20 cellular contexts compared by ENCODE assay signal in the genomic region with DNA sequence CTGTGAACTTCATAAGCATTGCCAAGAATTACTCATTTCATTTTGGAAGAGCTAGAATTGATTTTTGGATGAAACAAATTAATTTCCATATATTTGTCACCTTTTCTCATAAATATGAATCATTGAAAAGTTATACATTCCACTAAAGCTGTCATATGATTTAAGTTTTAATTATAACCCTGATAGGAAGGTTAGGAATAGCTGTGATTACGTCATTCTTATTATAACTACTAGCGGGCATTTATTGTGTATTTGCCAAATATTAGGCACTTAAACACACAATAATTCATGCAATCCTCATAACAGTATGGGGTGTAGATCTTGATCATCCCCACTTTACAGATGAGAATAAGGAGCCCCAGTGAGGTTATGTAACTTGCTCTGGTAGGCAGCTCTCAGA.
A peak's percentile ranks its signal among the peaks of the same experiment; 100 is the strongest.
DNase-seq lines count a peak whose midpoint lies in the region; ATAC-seq, FAIRE-seq and TF ChIP-seq lines count a peak whose summit lies in the region.
"Had no signal": no experiment of that assay in that cellular context is flagged by ENCODE, and none has a peak within 500 bp of the region (broad histone marks: within the 10 kb centered on the region; RNA-seq: fewer than 3 reads in every experiment).

No MANE protein-coding gene starts in this region.

- H3K9me3 ChIP-seq in HepG2 (ENCODE audit: low read length): no peaks in the 10 kb centered on the region
- no peaks in the 10 kb centered on the region for H3K9me3 ChIP-seq in right lobe of liver
- H3K9me3 ChIP-seq in K562 (replicated peaks; ENCODE audit: control insufficient read depth, insufficient read depth, low read depth, low read length): no peaks in the 10 kb centered on the region
- H3K9me3 ChIP-seq: A549, Caco-2 had no signal

- intact Hi-C loops in HepG2 (cut with micrococcal nuclease; ENCODE audit: unreplicated experiment): no loop called here
- intact Hi-C loops in right lobe of liver (cut with DNase I): no loop called here
- intact Hi-C loops in K562 (cut with micrococcal nuclease): no loop called here

- no peak overlapping the region for H3K4me2 ChIP-seq in HepG2 (ENCODE audit: low read depth, low read length)
- H3K4me2 ChIP-seq in K562 (ENCODE audit: insufficient read depth, low read length): no peak overlapping the region
- H3K4me2 ChIP-seq: A549; BLaER1 treated with 17β-estradiol and CSF1 and Interleukin-3, amounts not matched to agents 10 nM and 100 nM had no signal

- no peak for TF ChIP-seq RAD21 in HepG2 (CRISPR knock-in tag; IDR thresholded peaks at IDR 0.05)
- TF ChIP-seq RAD21 in K562 (CRISPR knock-in tag; conservative IDR thresholded peaks at IDR 0.05 in 1 of 2, IDR thresholded peaks at IDR 0.05 in 1 of 2): no peak

- ATAC-seq in HepG2 (no peak), right lobe of liver (no peak), K562 (no peak)
- ATAC-seq: A549; CD8-positive, alpha-beta T cell had no signal

- no peak for TF ChIP-seq POLR2A in HepG2 (IDR thresholded peaks at IDR 0.05; ENCODE audit: insufficient read depth in 1 of 2, low read depth in 2 of 2, low read length in 2 of 2)
- TF ChIP-seq POLR2A in right lobe of liver (IDR thresholded peaks at IDR 0.05): no peak
- no peak for TF ChIP-seq POLR2A in K562 (conservative IDR thresholded peaks at IDR 0.05)

- H4K20me1 ChIP-seq in HepG2 (ENCODE audit: insufficient read depth, low read length): no peaks in the 10 kb centered on the region
- H4K20me1 ChIP-seq in K562 (replicated peaks; ENCODE audit: control insufficient read depth, insufficient read depth, low read length): no peaks in the 10 kb centered on the region
- H4K20me1 ChIP-seq: BLaER1 treated with 17β-estradiol and CSF1 and Interleukin-3, amounts not matched to agents 10 nM and 100 nM had no signal

- CTCF ChIA-PET in HepG2 (lab: Yijun Ruan, JAX; ENCODE audit: low intra/inter-chr PET ratio, low total read pairs) (no interaction called here), K562 (lab: Yijun Ruan, JAX; ENCODE audit: low intra/inter-chr PET ratio) (no interaction called here)

- H3K27me3 ChIP-seq in HepG2 (ENCODE audit: control insufficient read depth in 1 of 2, insufficient read depth in 2 of 2, low read length in 2 of 2) (no peaks in the 10 kb centered on the region), right lobe of liver (no peaks in the 10 kb centered on the region), K562 (ENCODE audit: control insufficient read depth in 2 of 2, insufficient read depth in 2 of 2, low read length in 2 of 2) (no peaks in the 10 kb centered on the region)
- H3K27me3 ChIP-seq: BLaER1 treated with 17β-estradiol and CSF1 and Interleukin-3, amounts not matched to agents 10 nM and 100 nM had no signal

- TF ChIP-seq CTCF in HepG2 (CRISPR knock-in tag; IDR thresholded peaks at IDR 0.05) (no peak), right lobe of liver (IDR thresholded peaks at IDR 0.05) (no peak), K562 (IDR thresholded peaks at IDR 0.05 in 2 of 3, conservative IDR thresholded peaks at IDR 0.05 in 1 of 3; ENCODE audit: insufficient read depth in 2 of 3, low read depth in 1 of 3, low read length in 3 of 3) (no peak)

- POLR2A ChIA-PET in HepG2 (lab: Yijun Ruan, JAX) (no interaction called here), K562 (lab: Yijun Ruan, JAX) (no interaction called here)

- DNase-seq in HepG2 (ENCODE audit: low spot score) (no peak), right lobe of liver (no peak), K562 (ENCODE audit: extremely low read depth in 1 of 4, low spot score in 3 of 4) (no peak), OCI-M2 (lab: John Stamatoyannopoulos, UW; ENCODE audit: unreplicated experiment) (no peak), cerebellar nuclear complex (lab: John Stamatoyannopoulos, UW) (no peak)
- DNase-seq: AML-193; Caco-2; Calu3; CD4-positive, alpha-beta T cell; CD8-positive, alpha-beta T cell; DMS79 treated with DMSO at 0.1 percent for 48 hours; GF-D8 had no signal

- no peaks in the 10 kb centered on the region for H3K9me1 ChIP-seq in K562 (ENCODE audit: control insufficient read depth, insufficient read depth, low read length)

- H3K4me3 ChIP-seq in HepG2 (replicated peaks in 1 of 3; ENCODE audit: insufficient read depth in 1 of 3, low read depth in 2 of 3, low read length in 3 of 3): no peak overlapping the region
- no peak overlapping the region for H3K4me3 ChIP-seq in right lobe of liver
- H3K4me3 ChIP-seq in K562: no peak overlapping the region
- H3K4me3 ChIP-seq: A549; BLaER1 treated with 17β-estradiol and CSF1 and Interleukin-3, amounts not matched to agents 10 nM and 100 nM had no signal

- BruUV-seq in HepG2 (replicated peaks; lab: Mats Ljungman, UMichigan) (no TSS peak), K562 (replicated peaks; lab: Mats Ljungman, UMichigan) (no TSS peak)

- no peak overlapping the region for H3K9ac ChIP-seq in HepG2 (ENCODE audit: insufficient read depth, low read depth, low read length)
- no peak overlapping the region for H3K9ac ChIP-seq in K562 (ENCODE audit: insufficient read depth in 1 of 2, low read depth in 2 of 2, low read length in 2 of 2)
- H3K9ac ChIP-seq: BLaER1 treated with 17β-estradiol and CSF1 and Interleukin-3, amounts not matched to agents 10 nM and 100 nM had no signal

- H3K4me1 ChIP-seq in HepG2 (ENCODE audit: insufficient read depth, low read length) (no peaks in the 10 kb centered on the region), right lobe of liver (no peaks in the 10 kb centered on the region), K562 (replicated peaks in 1 of 2; ENCODE audit: control insufficient read depth in 2 of 2, insufficient read depth in 2 of 2, low read length in 2 of 2) (no peaks in the 10 kb centered on the region)
- H3K4me1 ChIP-seq: A549, Caco-2 had no signal

- TF ChIP-seq EP300 in HepG2 (IDR thresholded peaks at IDR 0.05; ENCODE audit: low read depth in 2 of 2, low read length in 2 of 2) (no peak), HepG2 (CRISPR knock-in tag; IDR thresholded peaks at IDR 0.05; ENCODE audit: borderline replicate concordance) (no peak), K562 (IDR thresholded peaks at IDR 0.05; ENCODE audit: low read length) (no peak)

- H3K27ac ChIP-seq in HepG2 (ENCODE audit: extremely low read length, insufficient read depth, low read length) (no peak overlapping the region), right lobe of liver (no peak overlapping the region), K562 (ENCODE audit: extremely low read depth, low read depth, low read length) (no peak overlapping the region)
- H3K27ac ChIP-seq: 22Rv1; A549; BLaER1 treated with 17β-estradiol and CSF1 and Interleukin-3, amounts not matched to agents 10 nM and 100 nM; C4-2B had no signal

- no peaks in the 10 kb centered on the region for H3K36me3 ChIP-seq in HepG2 (replicated peaks in 1 of 2; ENCODE audit: control insufficient read depth in 1 of 2, insufficient read depth in 2 of 2, low read length in 2 of 2)
- H3K36me3 ChIP-seq in right lobe of liver: no peaks in the 10 kb centered on the region
- H3K36me3 ChIP-seq in K562 (ENCODE audit: control insufficient read depth, insufficient read depth, low read length): no peaks in the 10 kb centered on the region
- H3K36me3 ChIP-seq: BLaER1 treated with 17β-estradiol and CSF1 and Interleukin-3, amounts not matched to agents 10 nM and 100 nM had no signal

- H3K79me2 ChIP-seq in HepG2 (ENCODE audit: insufficient read depth, low read length) (no peaks in the 10 kb centered on the region), K562 (ENCODE audit: control insufficient read depth, insufficient read depth, low read length) (no peaks in the 10 kb centered on the region)

- WGBS in HepG2 (ENCODE audit: low lambda C conversion rate): 2% methylated on average over 2 of the region's 2 CpGs
- 86% methylated on average over 2 of the region's 2 CpGs for WGBS in right lobe of liver (ENCODE audit: insufficient coverage, low coverage, low lambda C conversion rate, missing lambda C conversion rate)
- 0% methylated on average over 2 of the region's 2 CpGs for WGBS in K562 (ENCODE audit: insufficient coverage, low coverage, missing lambda C conversion rate)

- FAIRE-seq in HepG2 (lab: Jason Lieb, UNC): no peak
- no peak for FAIRE-seq in K562 (lab: Jason Lieb, UNC)
- FAIRE-seq: A549, D721Med, G401.6, GM12892, GM18507 had no signal

- in situ Hi-C loops in HepG2 (cut with HindIII; ENCODE audit: extremely low pct_ligation_motif_present, low pct_unique_long_range_greater_than_20kb): no loop called here
- in situ Hi-C loops in K562 (cut with MboI): no loop called here

- no peak overlapping the region for H2AFZ ChIP-seq in HepG2 (ENCODE audit: low read length)
- no peak overlapping the region for H2AFZ ChIP-seq in K562 (ENCODE audit: low read depth, low read length)

TF ChIP-seq in HepG2, 621 proteins besides CTCF, POLR2A, EP300 and RAD21 (continues in another document):
- TF ChIP-seq NFIC (IDR thresholded peaks at IDR 0.05; ENCODE audit: low read length) (no peak), ZNF737 (CRISPR knock-in tag; IDR thresholded peaks at IDR 0.05; ENCODE audit: borderline replicate concordance) (no peak), ATF7 (IDR thresholded peaks at IDR 0.05) (peak; percentile 97), ATF7 (CRISPR knock-in tag; IDR thresholded peaks at IDR 0.05) (no peak), KAT8 (CRISPR knock-in tag; IDR thresholded peaks at IDR 0.05) (no peak)

TF ChIP-seq in K562, 482 proteins besides CTCF, POLR2A, EP300 and RAD21:
- TF ChIP-seq CEBPG (CRISPR knock-in tag; IDR thresholded peaks at IDR 0.05) (no peak), CEBPG (tag; conservative IDR thresholded peaks at IDR 0.05 in 1 of 2, IDR thresholded peaks at IDR 0.05 in 1 of 2) (peak in 1 of 2 experiments; percentile 26; a peak in 1 of 4 replicates), HDGF (IDR thresholded peaks at IDR 0.05) (no peak)
- TF ChIP-seq, protein P1, sequence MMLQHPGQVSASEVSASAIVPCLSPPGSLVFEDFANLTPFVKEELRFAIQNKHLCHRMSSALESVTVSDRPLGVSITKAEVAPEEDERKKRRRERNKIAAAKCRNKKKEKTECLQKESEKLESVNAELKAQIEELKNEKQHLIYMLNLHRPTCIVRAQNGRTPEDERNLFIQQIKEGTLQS (IDR thresholded peaks at IDR 0.05): peak; percentile 46
- TF ChIP-seq, protein P1 (CRISPR knock-in tag; conservative IDR thresholded peaks at IDR 0.05): no peak
